In genomic region chr3:112561085-112561692, GRCh38 we compare ENCODE assay signal across 8 cellular contexts. TPM values are rescaled to one million over a fixed set of nuclear protein-coding genes. Genes with fewer than 3 reads are reported as not detected.
DNase-seq lines count a peak whose midpoint lies in the region; ATAC-seq, FAIRE-seq and TF ChIP-seq lines count a peak whose summit lies in the region.

No MANE protein-coding gene starts in this region.

- H2AFZ ChIP-seq in keratinocyte (ENCODE audit: control insufficient read depth, low read length), result peak overlapping the region; percentile 98

- peaks cover 17% of the 10 kb centered on the region for H3K4me1 ChIP-seq in keratinocyte (ENCODE audit: control insufficient read depth, extremely low read depth, insufficient read depth, low read length)

- H3K79me2 ChIP-seq in keratinocyte (ENCODE audit: control insufficient read depth, insufficient read depth, low read length), result peaks cover 42% of the 10 kb centered on the region

- no peaks in the 10 kb centered on the region for H4K20me1 ChIP-seq in keratinocyte (ENCODE audit: control insufficient read depth, extremely low read depth, insufficient read depth, low read length)

- H3K9ac ChIP-seq in keratinocyte (ENCODE audit: control insufficient read depth, extremely low read depth, insufficient read depth, low read length), result peak overlapping the region; percentile 94

- H3K4me3 ChIP-seq in bronchial epithelial cell (ENCODE audit: low read depth, low read length) (peak overlapping the region; percentile 91), keratinocyte (ENCODE audit: control insufficient read depth in 2 of 3, extremely low read depth in 1 of 3, insufficient read depth in 2 of 3, low read depth in 1 of 3, low read length in 3 of 3) (peak overlapping the region; percentile 54 to 89 (median 73))

- peak overlapping the region; percentile 86 for H3K4me2 ChIP-seq in keratinocyte (ENCODE audit: control insufficient read depth, extremely low read depth, insufficient read depth, low read depth, low read length)

- H3K9me1 ChIP-seq in keratinocyte (ENCODE audit: control insufficient read depth, extremely low read depth, insufficient read depth, low read length), result no peaks in the 10 kb centered on the region

- peak overlapping the region; percentile 97 for H3K27ac ChIP-seq in keratinocyte (ENCODE audit: control insufficient read depth, insufficient read depth, low read length)

- dilution Hi-C loops in keratinocyte (cut with MboI; ENCODE audit: extremely low pct_ligation_motif_present, low sequenced_read_pairs), result no loop called here

- no peaks in the 10 kb centered on the region for H3K27me3 ChIP-seq in bronchial epithelial cell (ENCODE audit: control insufficient read depth, insufficient read depth, low read length)
- H3K27me3 ChIP-seq in keratinocyte (ENCODE audit: control insufficient read depth, extremely low read depth, insufficient read depth, low read length), result no peaks in the 10 kb centered on the region

- FAIRE-seq in bronchial epithelial cell (lab: Jason Lieb, UNC) (no peak), keratinocyte (lab: Jason Lieb, UNC) (no peak)

- peak; percentile 15 to 73 for DNase-seq in activated CD8-positive, alpha-beta memory T cell treated with anti-CD3 and anti-CD28 coated beads for 1 hour (ENCODE audit: extremely low read depth in 1 of 2, low read depth in 1 of 2)
- DNase-seq in activated CD8-positive, alpha-beta memory T cell treated with anti-CD3 and anti-CD28 coated beads for 24 hours, result no peak
- DNase-seq in NCI-H1694 treated with DMSO at 0.1 percent for 48 hours (lab: John Stamatoyannopoulos, UW) (peak; percentile 44), UCSD-AML1 (lab: John Stamatoyannopoulos, UW; ENCODE audit: unreplicated experiment) (peak; percentile 78), bronchial epithelial cell (ENCODE audit: low read depth) (peak; percentile 82), keratinocyte (ENCODE audit: low read depth, low spot score) (no peak)
- peak; percentile 48 to 75 for DNase-seq in stimulated activated CD4-positive, alpha-beta T cell treated with anti-CD3 and anti-CD28 coated beads, Interleukin-12 subunit alpha, Interleukin-12 subunit beta, amount 100 ng/mL, for 24 hours (ENCODE audit: low read depth in 2 of 2)

- peak; percentile 21 for ATAC-seq in HG02840 (IDR thresholded peaks at IDR 0.05; ENCODE audit: low FRiP score, unreplicated experiment)

- H3K36me3 ChIP-seq in bronchial epithelial cell (ENCODE audit: control insufficient read depth, insufficient read depth, low read length) (no peaks in the 10 kb centered on the region), keratinocyte (ENCODE audit: control insufficient read depth in 2 of 2, extremely low read depth in 1 of 2, insufficient read depth in 2 of 2, low read length in 2 of 2) (no peaks in the 10 kb centered on the region)

- H3K9me3 ChIP-seq in keratinocyte (ENCODE audit: control insufficient read depth, low read depth, low read length), result no peaks in the 10 kb centered on the region

- TF ChIP-seq CTCF in bronchial epithelial cell (IDR thresholded peaks at IDR 0.05; ENCODE audit: insufficient read depth, low read length, severe bottlenecking), result no peak
- no peak for TF ChIP-seq CTCF in keratinocyte (optimal IDR thresholded peaks at IDR 0.05 in 1 of 3, IDR thresholded peaks at IDR 0.05 in 1 of 3, conservative IDR thresholded peaks at IDR 0.05 in 1 of 3; ENCODE audit: extremely low read depth in 1 of 3, insufficient read depth in 2 of 3, low read length in 3 of 3)

RNA-seq across cellular contexts. Expression of gene ATG3, which starts 0.6 kb away (rescaled TPM):
- 73.2 and 106 TPM in 2 replicates for total RNA-seq in bronchial epithelial cell
- 35.5 to 61.3 TPM (median 38.6 TPM) in 3 replicates for polyA plus RNA-seq in keratinocyte
- polyA plus RNA-seq in keratinocyte (2011; ENCODE audit: low read depth), result 162 TPM
- 35.3 and 48.3 TPM in 2 replicates for polyA plus RNA-seq in keratinocyte (2011; cell fraction: cytosol; rRNA removed)
- 22.7 and 26.3 TPM in 2 replicates for polyA plus RNA-seq in keratinocyte (2011; cell fraction: nucleus; rRNA removed)
- polyA plus RNA-seq in keratinocyte (2012; ENCODE audit: low replicate concordance), result 42.2 and 43.2 TPM in 2 replicates
- polyA minus RNA-seq in keratinocyte, result 11.1 to 31.4 TPM (median 11.5 TPM) in 3 replicates
- 36.6 TPM for polyA minus RNA-seq in keratinocyte (2011; cell fraction: cytosol; rRNA and poly(A)+ RNA removed)
- 9.9 and 13.8 TPM in 2 replicates for polyA minus RNA-seq in keratinocyte (2011; cell fraction: nucleus; rRNA and poly(A)+ RNA removed)

RNA-seq across cellular contexts. Expression of gene SLC35A5, which starts 0.7 kb away (rescaled TPM):
- total RNA-seq in bronchial epithelial cell, result 14.0 and 17.0 TPM in 2 replicates
- polyA plus RNA-seq in keratinocyte, result 23.8 to 31.8 TPM (median 27.8 TPM) in 3 replicates
- polyA plus RNA-seq in keratinocyte (2011; ENCODE audit: low read depth), result 1.2 TPM
- 15.3 and 35.0 TPM in 2 replicates for polyA plus RNA-seq in keratinocyte (2011; cell fraction: cytosol; rRNA removed)
- 25.7 and 34.2 TPM in 2 replicates for polyA plus RNA-seq in keratinocyte (2011; cell fraction: nucleus; rRNA removed)
- polyA plus RNA-seq in keratinocyte (2012; ENCODE audit: low replicate concordance), result 11.2 and 13.5 TPM in 2 replicates
- 12.1 to 30.8 TPM (median 27.0 TPM) in 3 replicates for polyA minus RNA-seq in keratinocyte
- 18.0 TPM for polyA minus RNA-seq in keratinocyte (2011; cell fraction: cytosol; rRNA and poly(A)+ RNA removed)
- 7.3 and 39.1 TPM in 2 replicates for polyA minus RNA-seq in keratinocyte (2011; cell fraction: nucleus; rRNA and poly(A)+ RNA removed)

Comparison
In these comparisons a context has a peak if more than half of its experiments do, and no peak if none do; other contexts are left out.
1. DNase-seq: peak in activated CD8-positive, alpha-beta memory T cell treated with anti-CD3 and anti-CD28 coated beads for 1 hour (2 of 2), NCI-H1694 treated with DMSO at 0.1 percent for 48 hours (single experiment), UCSD-AML1 (single experiment), bronchial epithelial cell (single experiment) and stimulated activated CD4-positive, alpha-beta T cell treated with anti-CD3 and anti-CD28 coated beads, Interleukin-12 subunit alpha, Interleukin-12 subunit beta, amount 100 ng/mL, for 24 hours (2 of 2); none in activated CD8-positive, alpha-beta memory T cell treated with anti-CD3 and anti-CD28 coated beads for 24 hours (single experiment) and keratinocyte (single experiment).